Comparison of ENCODE assay signal across 8 cellular contexts in genomic region chr17:39153541-39154111, GRCh38. TPM values are rescaled to one million over a fixed set of nuclear protein-coding genes. Genes with fewer than 3 reads are reported as not detected.
DNase-seq lines count a peak whose midpoint lies in the region; TF ChIP-seq lines count a peak whose summit lies in the region.

No MANE protein-coding gene starts in this region.

- TF ChIP-seq CTCF in glutamatergic neuron (IDR thresholded peaks at IDR 0.05; ENCODE audit: partially characterized antibody, unreplicated experiment) = no peak

- peaks cover 35% of the 10 kb centered on the region for H3K4me1 Mint-ChIP-seq in activated naive CD8-positive, alpha-beta T cell treated with anti-CD3 and anti-CD28 coated beads for 36 hours
- peaks cover 5% of the 10 kb centered on the region for H3K4me1 Mint-ChIP-seq in glutamatergic neuron (ENCODE audit: low read depth, unreplicated experiment)

- H3K36me3 Mint-ChIP-seq in activated naive CD8-positive, alpha-beta T cell treated with anti-CD3 and anti-CD28 coated beads for 36 hours = peaks cover 5% of the 10 kb centered on the region
- peaks cover 4% of the 10 kb centered on the region for H3K36me3 Mint-ChIP-seq in glutamatergic neuron (ENCODE audit: unreplicated experiment)

- H3K4me3 Mint-ChIP-seq in activated naive CD8-positive, alpha-beta T cell treated with anti-CD3 and anti-CD28 coated beads for 36 hours = peak overlapping the region; percentile 99
- peak overlapping the region; percentile 99 for H3K4me3 Mint-ChIP-seq in glutamatergic neuron (ENCODE audit: unreplicated experiment)

- DNase-seq in D341Med (ENCODE audit: low spot score) (peak; percentile 87), H4 (ENCODE audit: low spot score) (peak; percentile 83), NCI-H1105 (lab: John Stamatoyannopoulos, UW) (peak; percentile 61), SKM-1 treated with dmso at 0.1 percent for 144 hours (lab: John Stamatoyannopoulos, UW; ENCODE audit: unreplicated experiment) (peak; percentile 71), glutamatergic neuron (peak; percentile 93), occipital lobe (lab: John Stamatoyannopoulos, UW) (peak; percentile 84), superior temporal gyrus (ENCODE audit: extremely low spot score) (peak; percentile 98)
- peak; percentile 85 for DNase-seq in activated naive CD8-positive, alpha-beta T cell treated with anti-CD3 and anti-CD28 coated beads for 36 hours

- H3K27ac Mint-ChIP-seq in activated naive CD8-positive, alpha-beta T cell treated with anti-CD3 and anti-CD28 coated beads for 36 hours = peak overlapping the region; percentile 97
- H3K27ac Mint-ChIP-seq in glutamatergic neuron (ENCODE audit: unreplicated experiment) = peak overlapping the region; percentile 93

- H3K9me3 Mint-ChIP-seq in activated naive CD8-positive, alpha-beta T cell treated with anti-CD3 and anti-CD28 coated beads for 36 hours = peaks cover 2% of the 10 kb centered on the region
- H3K9me3 Mint-ChIP-seq in glutamatergic neuron (ENCODE audit: unreplicated experiment) = peaks cover 20% of the 10 kb centered on the region

- H3K27me3 Mint-ChIP-seq in activated naive CD8-positive, alpha-beta T cell treated with anti-CD3 and anti-CD28 coated beads for 36 hours = peaks cover 12% of the 10 kb centered on the region
- peaks cover 34% of the 10 kb centered on the region for H3K27me3 Mint-ChIP-seq in glutamatergic neuron (ENCODE audit: unreplicated experiment)

RNA-seq across cellular contexts. Expression of gene PLXDC1, which starts 2.2 kb away (rescaled TPM):
- 0.21 TPM in 1 of 2 replicates, not detected in the other for total RNA-seq in H4 (2014; rRNA removed; shearing (Covaris generic))
- 1 to 10 TPM in 1 of 2 experiments, under 1 TPM in 1; 0.54 to 1.1 TPM for total RNA-seq in activated naive CD8-positive, alpha-beta T cell treated with anti-CD3 and anti-CD28 coated beads for 36 hours
- total RNA-seq in glutamatergic neuron (ENCODE audit: unreplicated experiment) = not detected
- 9.4 TPM for total RNA-seq in occipital lobe

RNA-seq across cellular contexts. Expression of gene ARL5C, which starts 12.3 kb away (rescaled TPM):
- total RNA-seq in H4 (2014; rRNA removed; shearing (Covaris generic)) = not detected in 2 replicates
- total RNA-seq in activated naive CD8-positive, alpha-beta T cell treated with anti-CD3 and anti-CD28 coated beads for 36 hours = not detected
- total RNA-seq in glutamatergic neuron (ENCODE audit: unreplicated experiment) (not detected), occipital lobe (not detected)

RNA-seq across cellular contexts. Expression of gene CACNB1, which starts 43.8 kb away (rescaled TPM):
- 1.0 and 3.9 TPM in 2 replicates for total RNA-seq in H4 (2014; rRNA removed; shearing (Covaris generic))
- 10 to 100 TPM; 12.7 to 14.4 TPM for total RNA-seq in activated naive CD8-positive, alpha-beta T cell treated with anti-CD3 and anti-CD28 coated beads for 36 hours
- 77.1 TPM for total RNA-seq in glutamatergic neuron (ENCODE audit: unreplicated experiment)
- total RNA-seq in occipital lobe = 20.6 TPM

RNA-seq across cellular contexts. Expression of gene RPL19, which starts 46.5 kb away (rescaled TPM):
- total RNA-seq in H4 (2014; rRNA removed; shearing (Covaris generic)) = 3,244 and 3,867 TPM in 2 replicates
- 1,000 to 10,000 TPM; 3,075 to 3,102 TPM for total RNA-seq in activated naive CD8-positive, alpha-beta T cell treated with anti-CD3 and anti-CD28 coated beads for 36 hours
- 877 TPM for total RNA-seq in glutamatergic neuron (ENCODE audit: unreplicated experiment)
- total RNA-seq in occipital lobe = 958 TPM

Comparison
In these comparisons a context has a peak if more than half of its experiments do, and no peak if none do; other contexts are left out.
1. Peak in every context shown above with its lines: DNase-seq.